Comparison of ENCODE assay signal across 29 cellular contexts in genomic region chr7:83419013-83419412, GRCh38.
"Had no signal": no experiment of that assay in that cellular context is flagged by ENCODE, and none has a peak within 500 bp of the region (broad histone marks: within the 10 kb centered on the region; RNA-seq: fewer than 3 reads in every experiment).

No MANE protein-coding gene starts in this region.

- H3K27ac ChIP-seq: stomach, suprapubic skin, testis, thoracic aorta, thyroid gland, tibial artery, tibial nerve, transverse colon, upper lobe of left lung, upper lobe of right lung, uterus, vagina had no signal

- FAIRE-seq: urothelium cell line had no signal

- H3K4me1 ChIP-seq: stomach, suprapubic skin, testis, thyroid gland, tibial artery, tibial nerve, transverse colon, upper lobe of left lung, upper lobe of right lung, uterus, vagina had no signal

- H3K27me3 ChIP-seq: stomach, suprapubic skin, testis, thyroid gland, tibial artery, tibial nerve, transverse colon, upper lobe of left lung, upper lobe of right lung, uterus, vagina had no signal

- H3K4me1 Mint-ChIP-seq: stimulated activated effector memory CD8-positive, alpha-beta T cell treated with anti-CD3 and anti-CD28 coated beads, Interleukin-12 subunit alpha, Interleukin-12 subunit beta, amount 100 ng/mL, for 72 hours; stimulated activated memory B cell treated with anti-CD40 and anti-IgM and Interleukin-4, amounts not matched to agents 10 μg/mL and 1 μg/mL and 100 μg/mL, for 72 hours; stimulated activated naive B cell treated with anti-CD40 and anti-IgM and Interleukin-4, amounts not matched to agents 10 μg/mL and 1 μg/mL and 100 μg/mL, for 72 hours; stimulated activated naive CD8-positive, alpha-beta T cell treated with anti-CD3 and anti-CD28 coated beads, Interleukin-15, amount 100 ng/mL, for 72 hours had no signal

- ATAC-seq: stimulated activated effector memory CD8-positive, alpha-beta T cell treated with anti-CD3 and anti-CD28 coated beads, Interleukin-12 subunit alpha, Interleukin-12 subunit beta, amount 100 ng/mL, for 72 hours; stimulated activated memory B cell treated with anti-CD40 and anti-IgM and Interleukin-4, amounts not matched to agents 10 μg/mL and 1 μg/mL and 100 μg/mL, for 72 hours; stimulated activated naive B cell treated with anti-CD40 and anti-IgM and Interleukin-4, amounts not matched to agents 10 μg/mL and 1 μg/mL and 100 μg/mL, for 72 hours; stimulated activated naive CD8-positive, alpha-beta T cell treated with anti-CD3 and anti-CD28 coated beads, Interleukin-15, amount 100 ng/mL, for 72 hours; stimulated activated naive CD8-positive, alpha-beta T cell treated with anti-CD3 and anti-CD28 coated beads, Interleukin-15, Interleukin-2, amounts not matched to agents 100 U/mL and 50 U/mL, for 24 hours; upper lobe of right lung had no signal

- H3K27me3 Mint-ChIP-seq: stimulated activated memory B cell treated with anti-CD40 and anti-IgM and Interleukin-4, amounts not matched to agents 10 μg/mL and 1 μg/mL and 100 μg/mL, for 72 hours; stimulated activated naive B cell treated with anti-CD40 and anti-IgM and Interleukin-4, amounts not matched to agents 10 μg/mL and 1 μg/mL and 100 μg/mL, for 72 hours; stimulated activated naive CD8-positive, alpha-beta T cell treated with anti-CD3 and anti-CD28 coated beads, Interleukin-15, amount 100 ng/mL, for 72 hours; stimulated activated naive CD8-positive, alpha-beta T cell treated with anti-CD3 and anti-CD28 coated beads, Interleukin-15, Interleukin-2, amounts not matched to agents 100 ng/mL and 50 ng/mL, for 24 hours; type B pancreatic cell had no signal

- H3K36me3 ChIP-seq: stomach, suprapubic skin, thoracic aorta, thyroid gland, tibial artery, tibial nerve, transverse colon, upper lobe of left lung, upper lobe of right lung, uterus, vagina had no signal

- H3K4me3 Mint-ChIP-seq: stimulated activated effector memory CD8-positive, alpha-beta T cell treated with anti-CD3 and anti-CD28 coated beads, Interleukin-12 subunit alpha, Interleukin-12 subunit beta, amount 100 ng/mL, for 72 hours; stimulated activated memory B cell treated with anti-CD40 and anti-IgM and Interleukin-4, amounts not matched to agents 10 μg/mL and 1 μg/mL and 100 μg/mL, for 72 hours; stimulated activated naive B cell treated with anti-CD40 and anti-IgM and Interleukin-4, amounts not matched to agents 10 μg/mL and 1 μg/mL and 100 μg/mL, for 72 hours; stimulated activated naive CD8-positive, alpha-beta T cell treated with anti-CD3 and anti-CD28 coated beads, Interleukin-15, amount 100 ng/mL, for 72 hours; stimulated activated naive CD8-positive, alpha-beta T cell treated with anti-CD3 and anti-CD28 coated beads, Interleukin-15, Interleukin-2, amounts not matched to agents 100 ng/mL and 50 ng/mL, for 24 hours; type B pancreatic cell had no signal

- DNase-seq: stimulated activated CD4-positive, alpha-beta T cell treated with anti-CD3 and anti-CD28 coated beads, Interleukin-2, amount 100 ng/mL, for 48 hours; stimulated activated CD4-positive, alpha-beta T cell treated with anti-CD3 and anti-CD28 coated beads, Interleukin-4, amount 100 ng/mL, for 1 hour; stimulated activated CD4-positive, alpha-beta T cell treated with anti-CD3 and anti-CD28 coated beads, Interleukin-4, amount 100 ng/mL, for 24 hours; stimulated activated CD4-positive, alpha-beta T cell treated with anti-CD3 and anti-CD28 coated beads, Interleukin-4, amount 100 ng/mL, for 4 hours; stimulated activated CD8-positive, alpha-beta memory T cell treated with anti-CD3 and anti-CD28 coated beads, Interleukin-4, amount 100 ng/mL, for 48 hours; stimulated activated naive B cell treated with anti-CD40 and anti-IgM and Interleukin-4, amounts not matched to agents 10 μg/mL and 1 μg/mL and 100 μg/mL, for 72 hours; stimulated activated naive CD4-positive, alpha-beta T cell; stimulated activated naive CD4-positive, alpha-beta T cell treated with Interleukin-2 at 50 U/mL for 16 hours; stimulated activated naive CD8-positive, alpha-beta T cell treated with anti-CD3 and anti-CD28 coated beads, Interleukin-15, amount 100 ng/mL, for 72 hours; stimulated activated naive CD8-positive, alpha-beta T cell treated with anti-CD3 and anti-CD28 coated beads, Interleukin-15, Interleukin-2, amounts not matched to agents 100 U/mL and 50 U/mL, for 24 hours; stomach; substantia nigra; testis; thyroid gland; tibial artery; transverse colon; trophoblast cell; upper lobe of left lung; upper lobe of right lung; uterus had no signal

- H3K27ac Mint-ChIP-seq: stimulated activated effector memory CD8-positive, alpha-beta T cell treated with anti-CD3 and anti-CD28 coated beads, Interleukin-12 subunit alpha, Interleukin-12 subunit beta, amount 100 ng/mL, for 72 hours; stimulated activated memory B cell treated with anti-CD40 and anti-IgM and Interleukin-4, amounts not matched to agents 10 μg/mL and 1 μg/mL and 100 μg/mL, for 72 hours; stimulated activated naive B cell treated with anti-CD40 and anti-IgM and Interleukin-4, amounts not matched to agents 10 μg/mL and 1 μg/mL and 100 μg/mL, for 72 hours; stimulated activated naive CD8-positive, alpha-beta T cell treated with anti-CD3 and anti-CD28 coated beads, Interleukin-15, amount 100 ng/mL, for 72 hours; stimulated activated naive CD8-positive, alpha-beta T cell treated with anti-CD3 and anti-CD28 coated beads, Interleukin-15, Interleukin-2, amounts not matched to agents 100 ng/mL and 50 ng/mL, for 24 hours; type B pancreatic cell had no signal

- H3K9me3 Mint-ChIP-seq: stimulated activated naive B cell treated with anti-CD40 and anti-IgM and Interleukin-4, amounts not matched to agents 10 μg/mL and 1 μg/mL and 100 μg/mL, for 72 hours; type B pancreatic cell had no signal

- H3K36me3 Mint-ChIP-seq: stimulated activated effector memory CD8-positive, alpha-beta T cell treated with anti-CD3 and anti-CD28 coated beads, Interleukin-12 subunit alpha, Interleukin-12 subunit beta, amount 100 ng/mL, for 72 hours; stimulated activated memory B cell treated with anti-CD40 and anti-IgM and Interleukin-4, amounts not matched to agents 10 μg/mL and 1 μg/mL and 100 μg/mL, for 72 hours; stimulated activated naive B cell treated with anti-CD40 and anti-IgM and Interleukin-4, amounts not matched to agents 10 μg/mL and 1 μg/mL and 100 μg/mL, for 72 hours; type B pancreatic cell had no signal

- H3K4me3 ChIP-seq: stomach, suprapubic skin, testis, thoracic aorta, thyroid gland, tibial artery, tibial nerve, transverse colon, upper lobe of left lung, upper lobe of right lung, uterus, vagina had no signal

- H3K9me3 ChIP-seq: suprapubic skin, testis, thoracic aorta, thyroid gland, tibial artery, tibial nerve, transverse colon, upper lobe of left lung, upper lobe of right lung, uterus, vagina had no signal
